In the genomic region with DNA sequence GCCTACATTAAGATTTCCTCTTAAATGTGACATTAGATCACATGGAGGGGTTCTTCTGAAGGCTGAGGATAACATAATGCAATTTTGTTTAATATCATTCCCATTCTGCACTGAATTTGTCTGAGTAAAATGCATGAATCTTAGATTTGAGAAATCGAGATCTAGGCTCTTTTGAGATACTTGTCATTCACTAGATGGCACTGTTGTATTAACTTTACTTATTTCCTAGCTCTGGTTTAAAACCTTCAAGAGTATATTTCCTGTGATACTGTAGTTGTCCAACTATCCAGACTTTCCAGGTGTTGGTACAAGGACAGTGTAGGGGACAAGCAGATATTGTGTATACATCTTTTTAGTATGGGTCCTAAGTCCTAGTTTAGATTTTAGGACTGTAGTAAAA, we compare ENCODE assay signal across 8 cellular contexts.
A peak's percentile ranks its signal among the peaks of the same experiment; 100 is the strongest.
DNase-seq lines count a peak whose midpoint lies in the region; ATAC-seq and TF ChIP-seq lines count a peak whose summit lies in the region.

No MANE protein-coding gene starts in this region.

- BruUV-seq in Panc1 (replicated peaks; lab: Mats Ljungman, UMichigan) = no TSS peak

- peak; percentile 39 for TF ChIP-seq CTCF in GM10248 (IDR thresholded peaks at IDR 0.05; ENCODE audit: control extremely low read depth, extremely low read depth, low read depth, missing control alignments)
- TF ChIP-seq CTCF in LNCAP (IDR thresholded peaks at IDR 0.05) = peak; percentile 64; the same call in 1 of the 2 replicates
- TF ChIP-seq CTCF in Panc1 (IDR thresholded peaks at IDR 0.05) = peak; percentile 39; the same call in 1 of the 2 replicates
- TF ChIP-seq CTCF in glutamatergic neuron (IDR thresholded peaks at IDR 0.05; ENCODE audit: partially characterized antibody, unreplicated experiment) = peak; percentile 47
- peak; percentile 8 to 22 (median 16) for TF ChIP-seq CTCF in uterus (IDR thresholded peaks at IDR 0.05)

- ATAC-seq in Panc1 (no peak), HG02981 (IDR thresholded peaks at IDR 0.05; ENCODE audit: unreplicated experiment) (no peak), HG03175 (IDR thresholded peaks at IDR 0.05; ENCODE audit: unreplicated experiment) (no peak)

- H3K4me1 Mint-ChIP-seq in glutamatergic neuron (ENCODE audit: low read depth, unreplicated experiment) = peaks cover 10% of the 10 kb centered on the region
- H3K4me1 Mint-ChIP-seq in activated CD4-positive, alpha-beta memory T cell treated with anti-CD3 and anti-CD28 coated beads for 36 hours (ENCODE audit: low read depth) = no peaks in the 10 kb centered on the region

- H3K4me1 ChIP-seq in Panc1 (ENCODE audit: control insufficient read depth, insufficient read depth, low read length) (no peaks in the 10 kb centered on the region), uterus (no peaks in the 10 kb centered on the region)

- H3K9me3 ChIP-seq in Panc1 (ENCODE audit: control insufficient read depth, insufficient read depth, low read depth, low read length) (no peaks in the 10 kb centered on the region), uterus (no peaks in the 10 kb centered on the region)

- no peak overlapping the region for H3K4me3 Mint-ChIP-seq in glutamatergic neuron (ENCODE audit: unreplicated experiment)
- H3K4me3 Mint-ChIP-seq in activated CD4-positive, alpha-beta memory T cell treated with anti-CD3 and anti-CD28 coated beads for 36 hours = no peak overlapping the region

- POLR2A ChIA-PET in GM10248 (lab: Yijun Ruan, JAX) = no interaction called here
- POLR2A ChIA-PET in Panc1 (lab: Charles Lee) = no interaction called here
- POLR2A ChIA-PET in activated CD4-positive, alpha-beta memory T cell treated with anti-CD3 and anti-CD28 coated beads for 36 hours (lab: Charles Lee) = no interaction called here

- H3K4me3 ChIP-seq in Panc1 (ENCODE audit: low read depth in 2 of 2, low read length in 2 of 2) = no peak overlapping the region
- H3K4me3 ChIP-seq in uterus = no peak overlapping the region

- TF ChIP-seq POLR2A in uterus (IDR thresholded peaks at IDR 0.05) = no peak

- intact Hi-C loops in Panc1 (cut with micrococcal nuclease; ENCODE audit: unreplicated experiment) = no loop called here
- intact Hi-C loops in uterus (cut with DNase I; ENCODE audit: low total_unique reads) = no loop called here
- intact Hi-C loops in activated CD4-positive, alpha-beta memory T cell treated with anti-CD3 and anti-CD28 coated beads for 36 hours (cut with micrococcal nuclease) = loop anchor here (10.0 kb wide), 1 partner anchor 369 kb away; no protein-coding TSS in a partner anchor

- H3K27ac Mint-ChIP-seq in glutamatergic neuron (ENCODE audit: unreplicated experiment) = no peak overlapping the region
- no peak overlapping the region for H3K27ac Mint-ChIP-seq in activated CD4-positive, alpha-beta memory T cell treated with anti-CD3 and anti-CD28 coated beads for 36 hours

- peak; percentile 20 for DNase-seq in GM10248 (ENCODE audit: extremely low spot score)
- DNase-seq in Panc1 (ENCODE audit: low read depth, low spot score) = peak; percentile 2
- no peak for DNase-seq in glutamatergic neuron
- DNase-seq in uterus = no peak
- no peak for DNase-seq in activated CD4-positive, alpha-beta memory T cell treated with anti-CD3 and anti-CD28 coated beads for 36 hours

- H3K27ac ChIP-seq in Panc1 (ENCODE audit: low read length) (no peak overlapping the region), uterus (no peak overlapping the region)

- in situ Hi-C loops in Panc1 (cut with HindIII; ENCODE audit: low pct_unique_long_range_greater_than_20kb, low sequenced_read_pairs) = no loop called here

- peaks cover 6% of the 10 kb centered on the region for H3K36me3 Mint-ChIP-seq in glutamatergic neuron (ENCODE audit: unreplicated experiment)
- no peaks in the 10 kb centered on the region for H3K36me3 Mint-ChIP-seq in activated CD4-positive, alpha-beta memory T cell treated with anti-CD3 and anti-CD28 coated beads for 36 hours

- H3K36me3 ChIP-seq in Panc1 (ENCODE audit: control insufficient read depth, insufficient read depth, low read length) (no peaks in the 10 kb centered on the region), uterus (no peaks in the 10 kb centered on the region)

- CTCF ChIA-PET in GM10248 (lab: Yijun Ruan, JAX) = interaction anchor here (1.0 to 3.0 kb wide), 10 partner anchors 9 to 1839 kb away, joined by 3 to 15 read pairs (median 4); no protein-coding TSS in a partner anchor
- CTCF ChIA-PET in Panc1 (lab: Charles Lee) = no interaction called here
- CTCF ChIA-PET in activated CD4-positive, alpha-beta memory T cell treated with anti-CD3 and anti-CD28 coated beads for 36 hours (lab: Charles Lee) = interaction anchor here (1.3 to 1.4 kb wide), 2 partner anchors 9 to 59 kb away, joined by 3 to 4 read pairs; no protein-coding TSS in a partner anchor

- H3K27me3 Mint-ChIP-seq in glutamatergic neuron (ENCODE audit: unreplicated experiment) = no peaks in the 10 kb centered on the region
- no peaks in the 10 kb centered on the region for H3K27me3 Mint-ChIP-seq in activated CD4-positive, alpha-beta memory T cell treated with anti-CD3 and anti-CD28 coated beads for 36 hours

- H3K27me3 ChIP-seq in Panc1 (ENCODE audit: control insufficient read depth, insufficient read depth, low read length) = no peaks in the 10 kb centered on the region
- no peaks in the 10 kb centered on the region for H3K27me3 ChIP-seq in uterus

- no peaks in the 10 kb centered on the region for H3K9me3 Mint-ChIP-seq in glutamatergic neuron (ENCODE audit: unreplicated experiment)
- no peaks in the 10 kb centered on the region for H3K9me3 Mint-ChIP-seq in activated CD4-positive, alpha-beta memory T cell treated with anti-CD3 and anti-CD28 coated beads for 36 hours

Comparison
In these comparisons a context has a peak if more than half of its experiments do, and no peak if none do; other contexts are left out.
1. DNase-seq: peak in GM10248 (single experiment) and Panc1 (single experiment); none in glutamatergic neuron (single experiment), uterus (0 of 2) and activated CD4-positive, alpha-beta memory T cell treated with anti-CD3 and anti-CD28 coated beads for 36 hours (single experiment).
2. Peak in every context shown above with its lines, with median percentiles within 50 percentile points of each other: CTCF ChIP-seq.